Comparison of ENCODE assay signal across 23 cellular contexts in the genomic region with DNA sequence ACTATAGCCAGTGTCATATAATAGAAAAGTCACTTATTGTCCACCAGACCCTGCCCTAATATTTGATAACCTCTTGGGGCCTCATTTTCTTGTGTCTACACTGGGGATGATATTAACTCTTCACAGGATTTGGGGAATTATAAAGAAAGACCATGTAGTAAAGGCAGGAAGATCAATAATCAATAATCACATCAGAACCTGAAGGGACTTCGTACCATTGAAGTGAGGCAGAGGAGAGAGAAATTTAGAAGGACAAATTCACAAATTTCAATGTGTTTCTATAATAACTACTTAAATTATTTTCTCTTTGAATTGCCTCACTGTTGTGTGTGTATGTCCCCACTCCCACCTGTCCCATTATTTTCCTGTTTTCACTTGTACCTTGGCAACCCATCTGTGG.
"Had no signal": no experiment of that assay in that cellular context is flagged by ENCODE, and none has a peak within 500 bp of the region (broad histone marks: within the 10 kb centered on the region; RNA-seq: fewer than 3 reads in every experiment).

No MANE protein-coding gene starts in this region.

- DNase-seq: cortex of kidney; effector CD8-positive, alpha-beta T cell; effector memory CD8-positive, alpha-beta T cell; endodermal cell; erythroblast; esophagus squamous epithelium; foreskin melanocyte; gastrocnemius medialis; glutamatergic neuron; head of caudate nucleus; heart right ventricle; hippocampal formation; left cardiac atrium; left lung; left ventricle myocardium superior; lower lobe of right lung; mesenchymal stem cell; mucosa of descending colon; naive B cell; naive thymus-derived CD8-positive, alpha-beta T cell had no signal

- FAIRE-seq: endometrium, islet of Langerhans, keratinocyte had no signal
